In genomic region chr16:11506816-11507305, GRCh38 we compare ENCODE assay signal across 15 cellular contexts.
DNase-seq lines count a peak whose midpoint lies in the region; ATAC-seq, FAIRE-seq and TF ChIP-seq lines count a peak whose summit lies in the region.
"Had no signal": no experiment of that assay in that cellular context is flagged by ENCODE, and none has a peak within 500 bp of the region (broad histone marks: within the 10 kb centered on the region; RNA-seq: fewer than 3 reads in every experiment).

No MANE protein-coding gene starts in this region.

- FAIRE-seq in GM12892 (lab: Jason Lieb, UNC): peak; percentile 30

- no peaks in the 10 kb centered on the region for H3K79me2 ChIP-seq in OCI-LY1 (ENCODE audit: insufficient read depth, low read length)

- no peaks in the 10 kb centered on the region for H3K36me3 ChIP-seq in OCI-LY1 (ENCODE audit: insufficient read depth, low read length)
- H3K36me3 ChIP-seq: colonic mucosa, heart right ventricle had no signal

- no peaks in the 10 kb centered on the region for H3K9me2 ChIP-seq in OCI-LY1 (ENCODE audit: low read depth, low read length)

- no peaks in the 10 kb centered on the region for H3K9me3 ChIP-seq in OCI-LY1 (ENCODE audit: low read length)
- H3K9me3 ChIP-seq: colonic mucosa had no signal

- peak; percentile 92 for ATAC-seq in stimulated activated naive B cell treated with anti-CD40 and anti-IgM and Interleukin-4, amounts not matched to agents 10 μg/mL and 1 μg/mL and 100 μg/mL, for 72 hours (replicated peaks)
- ATAC-seq in activated T-cell treated with anti-CD3 and anti-CD28 coated beads, Interleukin-2, amount 50 U/mL, for 4 hours: no peak
- ATAC-seq: activated T-helper 17 cell treated with anti-CD3 and anti-CD28 coated beads, Interleukin-2, amount 50 U/mL, for 72 hours had no signal

- DNase-seq in GM12892 (ENCODE audit: insufficient read length) (no peak), endothelial cell (ENCODE audit: low spot score) (no peak), DMS153 (lab: John Stamatoyannopoulos, UW) (no peak)
- peak; percentile 26 for DNase-seq in stimulated activated naive B cell treated with anti-CD40 and anti-IgM and Interleukin-4, amounts not matched to agents 10 μg/mL and 1 μg/mL and 100 μg/mL, for 72 hours
- no peak for DNase-seq in activated CD4-positive, CD25-positive, alpha-beta regulatory T cell treated with anti-CD3 and anti-CD28 coated beads, Interleukin-2, amount 50 U/mL, for 72 hours
- DNase-seq in activated T-cell treated with anti-CD3 and anti-CD28 coated beads, Interleukin-2, amount 50 U/mL, for 4 hours: no peak
- DNase-seq: activated CD4-positive, alpha-beta memory T cell treated with anti-CD3 and anti-CD28 coated beads for 36 hours; CD4-positive, alpha-beta T cell; colonic mucosa; heart right ventricle; KG1; left cardiac atrium; NCI-H1436 treated with DMSO at 0.1 percent for 48 hours had no signal

- H3F3A ChIP-seq in OCI-LY1 (ENCODE audit: insufficient read depth, low read length): no peaks in the 10 kb centered on the region

- H3K9me3 Mint-ChIP-seq in endothelial cell (ENCODE audit: unreplicated experiment): no peaks in the 10 kb centered on the region
- H3K9me3 Mint-ChIP-seq in stimulated activated naive B cell treated with anti-CD40 and anti-IgM and Interleukin-4, amounts not matched to agents 10 μg/mL and 1 μg/mL and 100 μg/mL, for 72 hours: peaks cover 0 to 2% of the 10 kb centered on the region in 2 donors
- H3K9me3 Mint-ChIP-seq in activated T-cell treated with anti-CD3 and anti-CD28 coated beads, Interleukin-2, amount 50 U/mL, for 4 hours: peaks cover 3% of the 10 kb centered on the region
- H3K9me3 Mint-ChIP-seq: activated T-helper 17 cell treated with anti-CD3 and anti-CD28 coated beads, Interleukin-2, amount 50 U/mL, for 72 hours; CD4-positive, alpha-beta T cell had no signal

- H2AFZ ChIP-seq in OCI-LY1 (ENCODE audit: low read length): peak overlapping the region; percentile 95

- peak overlapping the region; percentile 44; the same call in 1 of the 2 replicates for H3K9ac ChIP-seq in OCI-LY1 (ENCODE audit: low read length)

- TF ChIP-seq CTCF in OCI-LY1 (IDR thresholded peaks at IDR 0.05; ENCODE audit: low read length) (peak; percentile 71), endothelial cell (IDR thresholded peaks at IDR 0.05; ENCODE audit: unreplicated experiment) (no peak)

- peak overlapping the region; percentile 62 for H3K4me2 ChIP-seq in OCI-LY1 (ENCODE audit: low read length)

- H3K4me3 ChIP-seq in OCI-LY1 (ENCODE audit: low read depth, low read length, poor library complexity, severe bottlenecking): peak overlapping the region; percentile 17
- H3K4me3 ChIP-seq: colonic mucosa, heart right ventricle had no signal

- H3K36me3 Mint-ChIP-seq in endothelial cell (ENCODE audit: low read depth, unreplicated experiment): no peaks in the 10 kb centered on the region
- peaks cover 0 to 2% of the 10 kb centered on the region in 2 donors for H3K36me3 Mint-ChIP-seq in stimulated activated naive B cell treated with anti-CD40 and anti-IgM and Interleukin-4, amounts not matched to agents 10 μg/mL and 1 μg/mL and 100 μg/mL, for 72 hours
- H3K36me3 Mint-ChIP-seq in activated T-cell treated with anti-CD3 and anti-CD28 coated beads, Interleukin-2, amount 50 U/mL, for 4 hours (ENCODE audit: insufficient read depth): peaks cover 2% of the 10 kb centered on the region
- H3K36me3 Mint-ChIP-seq: activated CD4-positive, alpha-beta memory T cell treated with anti-CD3 and anti-CD28 coated beads for 36 hours had no signal

- no peak overlapping the region for H3K4me3 Mint-ChIP-seq in endothelial cell (ENCODE audit: unreplicated experiment)
- H3K4me3 Mint-ChIP-seq in stimulated activated naive B cell treated with anti-CD40 and anti-IgM and Interleukin-4, amounts not matched to agents 10 μg/mL and 1 μg/mL and 100 μg/mL, for 72 hours: peak overlapping the region; percentile 74 to 75
- no peak overlapping the region for H3K4me3 Mint-ChIP-seq in activated T-cell treated with anti-CD3 and anti-CD28 coated beads, Interleukin-2, amount 50 U/mL, for 4 hours
- H3K4me3 Mint-ChIP-seq: activated CD4-positive, alpha-beta memory T cell treated with anti-CD3 and anti-CD28 coated beads for 36 hours; activated T-helper 17 cell treated with anti-CD3 and anti-CD28 coated beads, Interleukin-2, amount 50 U/mL, for 72 hours; CD4-positive, alpha-beta T cell had no signal

- H3K27me3 ChIP-seq in OCI-LY1 (ENCODE audit: insufficient read depth, low read length): no peaks in the 10 kb centered on the region
- H3K27me3 ChIP-seq: colonic mucosa, heart right ventricle had no signal

- peak overlapping the region; percentile 3 for H3K27ac Mint-ChIP-seq in endothelial cell (ENCODE audit: unreplicated experiment)
- H3K27ac Mint-ChIP-seq in stimulated activated naive B cell treated with anti-CD40 and anti-IgM and Interleukin-4, amounts not matched to agents 10 μg/mL and 1 μg/mL and 100 μg/mL, for 72 hours: peak overlapping the region; percentile 93
- H3K27ac Mint-ChIP-seq: activated CD4-positive, alpha-beta memory T cell treated with anti-CD3 and anti-CD28 coated beads for 36 hours; activated T-helper 17 cell treated with anti-CD3 and anti-CD28 coated beads, Interleukin-2, amount 50 U/mL, for 72 hours; CD4-positive, alpha-beta T cell had no signal

- H3K4me1 ChIP-seq in OCI-LY1 (ENCODE audit: insufficient read depth, low read length, severe bottlenecking): peaks cover 25% of the 10 kb centered on the region
- H3K4me1 ChIP-seq: colonic mucosa, heart right ventricle had no signal

- no peaks in the 10 kb centered on the region for H4K20me1 ChIP-seq in OCI-LY1 (ENCODE audit: insufficient read depth, low read length)

- peak overlapping the region; percentile 75 for H3K27ac ChIP-seq in OCI-LY1 (ENCODE audit: low read depth, low read length, poor library complexity, severe bottlenecking)
- H3K27ac ChIP-seq: colonic mucosa, heart right ventricle had no signal

- H3K4me1 Mint-ChIP-seq in endothelial cell (ENCODE audit: unreplicated experiment): peaks cover 4% of the 10 kb centered on the region
- H3K4me1 Mint-ChIP-seq in stimulated activated naive B cell treated with anti-CD40 and anti-IgM and Interleukin-4, amounts not matched to agents 10 μg/mL and 1 μg/mL and 100 μg/mL, for 72 hours: peaks cover 13% of the 10 kb centered on the region in 2 donors
- H3K4me1 Mint-ChIP-seq in activated T-cell treated with anti-CD3 and anti-CD28 coated beads, Interleukin-2, amount 50 U/mL, for 4 hours (ENCODE audit: low read depth): no peaks in the 10 kb centered on the region
- H3K4me1 Mint-ChIP-seq: activated T-helper 17 cell treated with anti-CD3 and anti-CD28 coated beads, Interleukin-2, amount 50 U/mL, for 72 hours had no signal

- no peaks in the 10 kb centered on the region for H3K27me3 Mint-ChIP-seq in endothelial cell (ENCODE audit: unreplicated experiment)
- H3K27me3 Mint-ChIP-seq in stimulated activated naive B cell treated with anti-CD40 and anti-IgM and Interleukin-4, amounts not matched to agents 10 μg/mL and 1 μg/mL and 100 μg/mL, for 72 hours: peaks cover 8 to 9% of the 10 kb centered on the region in 2 donors
- H3K27me3 Mint-ChIP-seq in activated T-cell treated with anti-CD3 and anti-CD28 coated beads, Interleukin-2, amount 50 U/mL, for 4 hours (ENCODE audit: low read depth): no peaks in the 10 kb centered on the region
- H3K27me3 Mint-ChIP-seq: activated CD4-positive, alpha-beta memory T cell treated with anti-CD3 and anti-CD28 coated beads for 36 hours; activated T-helper 17 cell treated with anti-CD3 and anti-CD28 coated beads, Interleukin-2, amount 50 U/mL, for 72 hours; CD4-positive, alpha-beta T cell had no signal

- no peak for TF ChIP-seq POLR2A in GM12892 (IDR thresholded peaks at IDR 0.05; ENCODE audit: low read depth, low read length)

Comparison
In these comparisons a context has a peak if more than half of its experiments do, and no peak if none do; other contexts are left out.
1. H3K4me3 Mint-ChIP-seq: peak in stimulated activated naive B cell treated with anti-CD40 and anti-IgM and Interleukin-4, amounts not matched to agents 10 μg/mL and 1 μg/mL and 100 μg/mL, for 72 hours (2 of 2); none in endothelial cell (single experiment) and activated T-cell treated with anti-CD3 and anti-CD28 coated beads, Interleukin-2, amount 50 U/mL, for 4 hours (single experiment).
2. ATAC-seq: peak in stimulated activated naive B cell treated with anti-CD40 and anti-IgM and Interleukin-4, amounts not matched to agents 10 μg/mL and 1 μg/mL and 100 μg/mL, for 72 hours (2 of 2); none in activated T-cell treated with anti-CD3 and anti-CD28 coated beads, Interleukin-2, amount 50 U/mL, for 4 hours (0 of 2).